In the genomic region with DNA sequence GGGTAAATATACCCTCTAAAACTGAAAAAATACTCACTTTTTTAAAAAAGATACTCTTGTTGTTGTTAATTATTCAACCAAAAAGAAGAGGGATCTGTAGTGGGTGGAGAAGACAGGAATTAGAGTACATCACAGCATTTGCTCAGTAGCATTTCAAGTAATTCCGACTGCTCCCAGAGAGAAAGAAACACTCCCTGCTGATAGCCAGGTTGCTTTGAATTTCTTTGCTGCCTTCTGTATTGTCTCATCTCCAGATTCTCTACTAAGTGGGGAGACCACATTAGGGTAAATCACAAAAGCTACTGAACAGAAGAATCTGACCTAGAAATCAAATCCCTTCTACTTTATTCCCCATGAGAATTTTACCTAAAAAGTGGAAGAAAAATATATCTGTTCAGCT, we compare ENCODE assay signal across 1 cellular context.
TF ChIP-seq lines count a peak whose summit lies in the region.

No MANE protein-coding gene starts in this region.

TF ChIP-seq in GM23338, 12 proteins besides CTCF, POLR2A, EP300 and RAD21:
- TF ChIP-seq, protein P1, sequence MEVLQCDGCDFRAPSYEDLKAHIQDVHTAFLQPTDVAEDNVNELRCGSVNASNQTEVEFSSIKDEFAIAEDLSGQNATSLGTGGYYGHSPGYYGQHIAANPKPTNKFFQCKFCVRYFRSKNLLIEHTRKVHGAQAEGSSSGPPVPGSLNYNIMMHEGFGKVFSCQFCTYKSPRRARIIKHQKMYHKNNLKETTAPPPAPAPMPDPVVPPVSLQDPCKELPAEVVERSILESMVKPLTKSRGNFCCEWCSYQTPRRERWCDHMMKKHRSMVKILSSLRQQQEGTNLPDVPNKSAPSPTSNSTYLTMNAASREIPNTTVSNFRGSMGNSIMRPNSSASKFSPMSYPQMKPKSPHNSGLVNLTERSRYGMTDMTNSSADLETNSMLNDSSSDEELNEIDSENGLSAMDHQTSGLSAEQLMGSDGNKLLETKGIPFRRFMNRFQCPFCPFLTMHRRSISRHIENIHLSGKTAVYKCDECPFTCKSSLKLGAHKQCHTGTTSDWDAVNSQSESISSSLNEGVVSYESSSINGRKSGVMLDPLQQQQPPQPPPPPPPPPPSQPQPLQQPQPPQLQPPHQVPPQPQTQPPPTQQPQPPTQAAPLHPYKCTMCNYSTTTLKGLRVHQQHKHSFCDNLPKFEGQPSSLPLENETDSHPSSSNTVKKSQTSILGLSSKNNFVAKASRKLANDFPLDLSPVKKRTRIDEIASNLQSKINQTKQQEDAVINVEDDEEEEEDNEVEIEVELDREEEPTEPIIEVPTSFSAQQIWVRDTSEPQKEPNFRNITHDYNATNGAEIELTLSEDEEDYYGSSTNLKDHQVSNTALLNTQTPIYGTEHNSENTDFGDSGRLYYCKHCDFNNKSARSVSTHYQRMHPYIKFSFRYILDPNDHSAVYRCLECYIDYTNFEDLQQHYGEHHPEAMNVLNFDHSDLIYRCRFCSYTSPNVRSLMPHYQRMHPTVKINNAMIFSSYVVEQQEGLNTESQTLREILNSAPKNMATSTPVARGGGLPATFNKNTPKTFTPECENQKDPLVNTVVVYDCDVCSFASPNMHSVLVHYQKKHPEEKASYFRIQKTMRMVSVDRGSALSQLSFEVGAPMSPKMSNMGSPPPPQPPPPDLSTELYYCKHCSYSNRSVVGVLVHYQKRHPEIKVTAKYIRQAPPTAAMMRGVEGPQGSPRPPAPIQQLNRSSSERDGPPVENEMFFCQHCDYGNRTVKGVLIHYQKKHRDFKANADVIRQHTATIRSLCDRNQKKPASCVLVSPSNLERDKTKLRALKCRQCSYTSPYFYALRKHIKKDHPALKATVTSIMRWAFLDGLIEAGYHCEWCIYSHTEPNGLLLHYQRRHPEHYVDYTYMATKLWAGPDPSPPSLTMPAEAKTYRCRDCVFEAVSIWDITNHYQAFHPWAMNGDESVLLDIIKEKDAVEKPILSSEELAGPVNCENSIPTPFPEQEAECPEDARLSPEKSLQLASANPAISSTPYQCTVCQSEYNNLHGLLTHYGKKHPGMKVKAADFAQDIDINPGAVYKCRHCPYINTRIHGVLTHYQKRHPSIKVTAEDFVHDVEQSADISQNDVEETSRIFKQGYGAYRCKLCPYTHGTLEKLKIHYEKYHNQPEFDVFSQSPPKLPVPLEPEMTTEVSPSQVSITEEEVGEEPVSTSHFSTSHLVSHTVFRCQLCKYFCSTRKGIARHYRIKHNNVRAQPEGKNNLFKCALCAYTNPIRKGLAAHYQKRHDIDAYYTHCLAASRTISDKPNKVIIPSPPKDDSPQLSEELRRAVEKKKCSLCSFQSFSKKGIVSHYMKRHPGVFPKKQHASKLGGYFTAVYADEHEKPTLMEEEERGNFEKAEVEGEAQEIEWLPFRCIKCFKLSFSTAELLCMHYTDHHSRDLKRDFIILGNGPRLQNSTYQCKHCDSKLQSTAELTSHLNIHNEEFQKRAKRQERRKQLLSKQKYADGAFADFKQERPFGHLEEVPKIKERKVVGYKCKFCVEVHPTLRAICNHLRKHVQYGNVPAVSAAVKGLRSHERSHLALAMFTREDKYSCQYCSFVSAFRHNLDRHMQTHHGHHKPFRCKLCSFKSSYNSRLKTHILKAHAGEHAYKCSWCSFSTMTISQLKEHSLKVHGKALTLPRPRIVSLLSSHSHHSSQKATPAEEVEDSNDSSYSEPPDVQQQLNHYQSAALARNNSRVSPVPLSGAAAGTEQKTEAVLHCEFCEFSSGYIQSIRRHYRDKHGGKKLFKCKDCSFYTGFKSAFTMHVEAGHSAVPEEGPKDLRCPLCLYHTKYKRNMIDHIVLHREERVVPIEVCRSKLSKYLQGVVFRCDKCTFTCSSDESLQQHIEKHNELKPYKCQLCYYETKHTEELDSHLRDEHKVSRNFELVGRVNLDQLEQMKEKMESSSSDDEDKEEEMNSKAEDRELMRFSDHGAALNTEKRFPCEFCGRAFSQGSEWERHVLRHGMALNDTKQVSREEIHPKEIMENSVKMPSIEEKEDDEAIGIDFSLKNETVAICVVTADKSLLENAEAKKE (CRISPR knock-in tag; IDR thresholded peaks at IDR 0.05) = no peak
- no peak for TF ChIP-seq ZNF114 (CRISPR knock-in tag; IDR thresholded peaks at IDR 0.05)
- TF ChIP-seq EZH2 (IDR thresholded peaks at IDR 0.05; ENCODE audit: low read depth, unreplicated experiment) = no peak
- TF ChIP-seq CREB1 (CRISPR knock-in tag; IDR thresholded peaks at IDR 0.05; ENCODE audit: low read depth) = no peak
- TF ChIP-seq ZNF331 (CRISPR knock-in tag; IDR thresholded peaks at IDR 0.05; ENCODE audit: low read depth) = no peak
- TF ChIP-seq STAT1 (IDR thresholded peaks at IDR 0.05; ENCODE audit: unreplicated experiment) = no peak
- TF ChIP-seq, protein P2, sequence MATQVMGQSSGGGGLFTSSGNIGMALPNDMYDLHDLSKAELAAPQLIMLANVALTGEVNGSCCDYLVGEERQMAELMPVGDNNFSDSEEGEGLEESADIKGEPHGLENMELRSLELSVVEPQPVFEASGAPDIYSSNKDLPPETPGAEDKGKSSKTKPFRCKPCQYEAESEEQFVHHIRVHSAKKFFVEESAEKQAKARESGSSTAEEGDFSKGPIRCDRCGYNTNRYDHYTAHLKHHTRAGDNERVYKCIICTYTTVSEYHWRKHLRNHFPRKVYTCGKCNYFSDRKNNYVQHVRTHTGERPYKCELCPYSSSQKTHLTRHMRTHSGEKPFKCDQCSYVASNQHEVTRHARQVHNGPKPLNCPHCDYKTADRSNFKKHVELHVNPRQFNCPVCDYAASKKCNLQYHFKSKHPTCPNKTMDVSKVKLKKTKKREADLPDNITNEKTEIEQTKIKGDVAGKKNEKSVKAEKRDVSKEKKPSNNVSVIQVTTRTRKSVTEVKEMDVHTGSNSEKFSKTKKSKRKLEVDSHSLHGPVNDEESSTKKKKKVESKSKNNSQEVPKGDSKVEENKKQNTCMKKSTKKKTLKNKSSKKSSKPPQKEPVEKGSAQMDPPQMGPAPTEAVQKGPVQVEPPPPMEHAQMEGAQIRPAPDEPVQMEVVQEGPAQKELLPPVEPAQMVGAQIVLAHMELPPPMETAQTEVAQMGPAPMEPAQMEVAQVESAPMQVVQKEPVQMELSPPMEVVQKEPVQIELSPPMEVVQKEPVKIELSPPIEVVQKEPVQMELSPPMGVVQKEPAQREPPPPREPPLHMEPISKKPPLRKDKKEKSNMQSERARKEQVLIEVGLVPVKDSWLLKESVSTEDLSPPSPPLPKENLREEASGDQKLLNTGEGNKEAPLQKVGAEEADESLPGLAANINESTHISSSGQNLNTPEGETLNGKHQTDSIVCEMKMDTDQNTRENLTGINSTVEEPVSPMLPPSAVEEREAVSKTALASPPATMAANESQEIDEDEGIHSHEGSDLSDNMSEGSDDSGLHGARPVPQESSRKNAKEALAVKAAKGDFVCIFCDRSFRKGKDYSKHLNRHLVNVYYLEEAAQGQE (IDR thresholded peaks at IDR 0.05; ENCODE audit: unreplicated experiment) = no peak
- no peak for TF ChIP-seq POLR2AphosphoS5 (IDR thresholded peaks at IDR 0.05; ENCODE audit: low read depth)
- TF ChIP-seq EZH2phosphoT487 (IDR thresholded peaks at IDR 0.05; ENCODE audit: unreplicated experiment) = no peak
- no peak for TF ChIP-seq NANOG (IDR thresholded peaks at IDR 0.05; ENCODE audit: borderline replicate concordance)
- TF ChIP-seq, protein P3, sequence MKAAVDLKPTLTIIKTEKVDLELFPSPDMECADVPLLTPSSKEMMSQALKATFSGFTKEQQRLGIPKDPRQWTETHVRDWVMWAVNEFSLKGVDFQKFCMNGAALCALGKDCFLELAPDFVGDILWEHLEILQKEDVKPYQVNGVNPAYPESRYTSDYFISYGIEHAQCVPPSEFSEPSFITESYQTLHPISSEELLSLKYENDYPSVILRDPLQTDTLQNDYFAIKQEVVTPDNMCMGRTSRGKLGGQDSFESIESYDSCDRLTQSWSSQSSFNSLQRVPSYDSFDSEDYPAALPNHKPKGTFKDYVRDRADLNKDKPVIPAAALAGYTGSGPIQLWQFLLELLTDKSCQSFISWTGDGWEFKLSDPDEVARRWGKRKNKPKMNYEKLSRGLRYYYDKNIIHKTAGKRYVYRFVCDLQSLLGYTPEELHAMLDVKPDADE (IDR thresholded peaks at IDR 0.05) = no peak
- no peak for TF ChIP-seq JUNB (IDR thresholded peaks at IDR 0.05; ENCODE audit: unreplicated experiment)
TF ChIP-seq in GM23338: peak in this region for 0.
